ENCODE assay signal across 19 cellular contexts in genomic region chr13:100532090-100532766, GRCh38.
"Had no signal": no experiment of that assay in that cellular context is flagged by ENCODE, and none has a peak within 500 bp of the region (broad histone marks: within the 10 kb centered on the region; RNA-seq: fewer than 3 reads in every experiment).

No MANE protein-coding gene starts in this region.

- H3K4me1 ChIP-seq: psoas muscle, thyroid gland had no signal

- DNase-seq: activated B cell treated with CpG ODN at 0.5 μM for 24 hours; activated CD4-positive, alpha-beta T cell treated with anti-CD3 and anti-CD28 coated beads, Interleukin-2, amount 10 ng/mL, durations not matched to agents 7 days and 5 days; activated CD8-positive, alpha-beta T cell treated with anti-CD3 and anti-CD28 coated beads, Interleukin-2, amount 10 ng/mL, durations not matched to agents 7 days and 5 days; activated gamma-delta T cell treated with Interleukin-2 at 50 U/mL for 16 hours; adrenal gland; dermis blood vessel endothelial cell; effector memory CD4-positive, alpha-beta T cell; nephron progenitor cell; occipital lobe; psoas muscle; SK-N-SH; stimulated activated CD4-positive, alpha-beta T cell treated with anti-CD3 and anti-CD28 coated beads, Interleukin-4, amount 100 ng/mL, for 1 hour; T-cell; thyroid gland had no signal

- H3K9me3 Mint-ChIP-seq: activated B cell treated with CpG ODN at 0.5 μM for 24 hours; activated CD4-positive, alpha-beta T cell treated with anti-CD3 and anti-CD28 coated beads, Interleukin-2, amount 10 ng/mL, durations not matched to agents 7 days and 5 days; activated naive CD4-positive, alpha-beta T cell treated with anti-CD3 and anti-CD28 coated beads, Interleukin-2, amount 50 U/mL, for 72 hours; stimulated activated effector memory CD8-positive, alpha-beta T cell treated with anti-CD3 and anti-CD28 coated beads, Interleukin-12 subunit alpha, Interleukin-12 subunit beta, amount 100 ng/mL, for 72 hours had no signal

- ATAC-seq: activated CD8-positive, alpha-beta T cell treated with anti-CD3 and anti-CD28 coated beads, Interleukin-2, amount 10 ng/mL, durations not matched to agents 7 days and 5 days; activated naive CD4-positive, alpha-beta T cell treated with anti-CD3 and anti-CD28 coated beads, Interleukin-2, amount 50 U/mL, for 72 hours; stimulated activated effector memory CD8-positive, alpha-beta T cell treated with anti-CD3 and anti-CD28 coated beads, Interleukin-12 subunit alpha, Interleukin-12 subunit beta, amount 100 ng/mL, for 72 hours; T-cell had no signal

- H3K27ac ChIP-seq: adrenal gland, hepatocyte, psoas muscle, thyroid gland had no signal

- H3K4me3 Mint-ChIP-seq: activated B cell treated with CpG ODN at 0.5 μM for 24 hours; activated CD4-positive, alpha-beta T cell treated with anti-CD3 and anti-CD28 coated beads, Interleukin-2, amount 10 ng/mL, durations not matched to agents 7 days and 5 days; activated CD8-positive, alpha-beta T cell treated with anti-CD3 and anti-CD28 coated beads, Interleukin-2, amount 10 ng/mL, durations not matched to agents 7 days and 5 days; nephron progenitor cell; stimulated activated effector memory CD8-positive, alpha-beta T cell treated with anti-CD3 and anti-CD28 coated beads, Interleukin-12 subunit alpha, Interleukin-12 subunit beta, amount 100 ng/mL, for 72 hours; T-cell had no signal

- H3K4me1 Mint-ChIP-seq: activated B cell treated with CpG ODN at 0.5 μM for 24 hours had no signal

- H3K27me3 Mint-ChIP-seq: activated B cell treated with CpG ODN at 0.5 μM for 24 hours; activated CD4-positive, alpha-beta T cell treated with anti-CD3 and anti-CD28 coated beads, Interleukin-2, amount 10 ng/mL, durations not matched to agents 7 days and 5 days; T-cell had no signal

- H3K9me3 ChIP-seq: adrenal gland, psoas muscle, right lobe of liver, SK-N-SH, thyroid gland had no signal

- H3K4me3 ChIP-seq: adrenal gland, hepatocyte, psoas muscle, right lobe of liver, smooth muscle cell, thyroid gland had no signal

- H3K27me3 ChIP-seq: adrenal gland, hepatocyte, right lobe of liver, thyroid gland had no signal

- H3K27ac Mint-ChIP-seq: activated B cell treated with CpG ODN at 0.5 μM for 24 hours; activated CD4-positive, alpha-beta T cell treated with anti-CD3 and anti-CD28 coated beads, Interleukin-2, amount 10 ng/mL, durations not matched to agents 7 days and 5 days; activated CD8-positive, alpha-beta T cell treated with anti-CD3 and anti-CD28 coated beads, Interleukin-2, amount 10 ng/mL, durations not matched to agents 7 days and 5 days; activated naive CD4-positive, alpha-beta T cell treated with anti-CD3 and anti-CD28 coated beads, Interleukin-2, amount 50 U/mL, for 72 hours; nephron progenitor cell; stimulated activated effector memory CD8-positive, alpha-beta T cell treated with anti-CD3 and anti-CD28 coated beads, Interleukin-12 subunit alpha, Interleukin-12 subunit beta, amount 100 ng/mL, for 72 hours; T-cell had no signal

- H3K36me3 Mint-ChIP-seq: activated naive CD4-positive, alpha-beta T cell treated with anti-CD3 and anti-CD28 coated beads, Interleukin-2, amount 50 U/mL, for 72 hours; stimulated activated effector memory CD8-positive, alpha-beta T cell treated with anti-CD3 and anti-CD28 coated beads, Interleukin-12 subunit alpha, Interleukin-12 subunit beta, amount 100 ng/mL, for 72 hours had no signal
